In the genomic region with DNA sequence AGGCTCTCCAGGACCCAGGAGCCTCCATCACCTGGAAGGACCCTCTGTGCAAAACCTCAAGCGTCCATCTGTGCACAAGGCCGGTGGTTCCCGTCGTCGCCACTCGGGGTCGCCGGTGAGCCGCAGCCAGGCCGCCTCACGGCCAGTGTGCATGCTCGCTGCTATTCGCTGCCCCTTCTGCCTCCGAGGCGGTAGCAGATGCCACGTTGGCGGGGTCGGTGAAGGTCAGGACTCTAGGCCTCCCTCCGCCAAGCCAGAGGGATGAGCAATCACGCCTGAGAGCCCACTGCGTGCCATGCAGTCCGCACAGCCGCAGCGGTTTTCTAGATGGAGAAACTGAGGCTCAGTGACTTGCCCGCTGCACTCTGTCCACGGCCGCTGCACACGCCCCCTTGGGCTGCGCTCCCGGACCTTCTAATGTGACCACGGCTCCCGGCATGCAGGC, we compare ENCODE assay signal across 8 cellular contexts. TPM values are rescaled to one million over a fixed set of nuclear protein-coding genes. Genes with fewer than 3 reads are reported as not detected.
DNase-seq lines count a peak whose midpoint lies in the region; ATAC-seq, FAIRE-seq and TF ChIP-seq lines count a peak whose summit lies in the region.

No MANE protein-coding gene starts in this region.

- ATAC-seq in K562: peak; percentile 91
- no peak for ATAC-seq in HG03520 (IDR thresholded peaks at IDR 0.05; ENCODE audit: unreplicated experiment)

- POLR2A ChIA-PET in K562 (lab: Yijun Ruan, JAX): no interaction called here

- H3K9me3 ChIP-seq in Karpas-422 (ENCODE audit: low read length) (no peaks in the 10 kb centered on the region), K562 (replicated peaks; ENCODE audit: control insufficient read depth, insufficient read depth, low read depth, low read length) (no peaks in the 10 kb centered on the region), MG63 (no peaks in the 10 kb centered on the region)

- H3K4me1 ChIP-seq in Karpas-422 (ENCODE audit: low read length) (no peaks in the 10 kb centered on the region), K562 (replicated peaks in 1 of 2; ENCODE audit: control insufficient read depth in 2 of 2, insufficient read depth in 2 of 2, low read length in 2 of 2) (peaks cover 0 to 28% of the 10 kb centered on the region in 2 experiments; a peak in 2 of 5 replicates)

- FAIRE-seq in K562 (lab: Jason Lieb, UNC): peak; percentile 66

- H3K9ac ChIP-seq in Karpas-422 (ENCODE audit: low read length) (no peak overlapping the region), K562 (ENCODE audit: insufficient read depth in 1 of 2, low read depth in 2 of 2, low read length in 2 of 2) (peak overlapping the region in 1 of 2 experiments; percentile 62; a peak in 1 of 4 replicates)

- TF ChIP-seq RAD21 in K562 (CRISPR knock-in tag; conservative IDR thresholded peaks at IDR 0.05 in 1 of 2, IDR thresholded peaks at IDR 0.05 in 1 of 2): peak; percentile 85 to 92

- 13% methylated on average over 32 of the region's 32 CpGs for WGBS in K562 (ENCODE audit: insufficient coverage, low coverage, missing lambda C conversion rate)

- H2AFZ ChIP-seq in Karpas-422 (ENCODE audit: low read length) (no peak overlapping the region), K562 (ENCODE audit: low read depth, low read length) (peak overlapping the region; percentile 76)

- H3K9me1 ChIP-seq in K562 (ENCODE audit: control insufficient read depth, insufficient read depth, low read length): no peaks in the 10 kb centered on the region

- no peak overlapping the region for H3K27ac ChIP-seq in Karpas-422 (ENCODE audit: low read length)
- no peak overlapping the region for H3K27ac ChIP-seq in K562 (ENCODE audit: extremely low read depth, low read depth, low read length)

- H3K27me3 ChIP-seq in Karpas-422 (ENCODE audit: low read length) (no peaks in the 10 kb centered on the region), K562 (ENCODE audit: control insufficient read depth in 2 of 2, insufficient read depth in 2 of 2, low read length in 2 of 2) (peaks cover 0 to 5% of the 10 kb centered on the region in 2 experiments; a peak in 2 of 5 replicates), MG63 (no peaks in the 10 kb centered on the region)

- no peaks in the 10 kb centered on the region for H3K79me2 ChIP-seq in Karpas-422 (ENCODE audit: low read length)
- no peaks in the 10 kb centered on the region for H3K79me2 ChIP-seq in K562 (ENCODE audit: control insufficient read depth, insufficient read depth, low read length)

- TF ChIP-seq CTCF in K562 (IDR thresholded peaks at IDR 0.05 in 2 of 3, conservative IDR thresholded peaks at IDR 0.05 in 1 of 3; ENCODE audit: insufficient read depth in 2 of 3, low read depth in 1 of 3, low read length in 3 of 3): peak; percentile 97 to 98 (median 97)

- H3K4me3 ChIP-seq in Karpas-422 (ENCODE audit: low read length): no peak overlapping the region
- no peak overlapping the region for H3K4me3 ChIP-seq in K562
- no peak overlapping the region for H3K4me3 ChIP-seq in MG63

- H3K36me3 ChIP-seq in Karpas-422 (ENCODE audit: insufficient read depth, low read length) (no peaks in the 10 kb centered on the region), K562 (ENCODE audit: control insufficient read depth, insufficient read depth, low read length) (no peaks in the 10 kb centered on the region), MG63 (no peaks in the 10 kb centered on the region)

- DNase-seq in ELR (ENCODE audit: low read depth) (peak; percentile 62), Karpas-422 (peak; percentile 67), K562 (ENCODE audit: extremely low read depth in 1 of 4, low spot score in 3 of 4) (peak; percentile 77 to 91 (median 86)), middle frontal gyrus (ENCODE audit: extremely low spot score, low spot score) (peak; percentile 9), MG63 (no peak), NCI-H1694 (lab: John Stamatoyannopoulos, UW) (no peak), kidney glomerular epithelial cell (lab: John Stamatoyannopoulos, UW) (no peak)

- no peak for TF ChIP-seq POLR2A in K562 (conservative IDR thresholded peaks at IDR 0.05)

- intact Hi-C loops in K562 (cut with micrococcal nuclease): loop anchor here (5.0 kb wide), 1 partner anchor 816 kb away; no protein-coding TSS in a partner anchor

- no peak overlapping the region for H3K4me2 ChIP-seq in Karpas-422 (ENCODE audit: low read depth, low read length, poor library complexity, severe bottlenecking)
- H3K4me2 ChIP-seq in K562 (ENCODE audit: insufficient read depth, low read length): peak overlapping the region; percentile 35

- in situ Hi-C loops in K562 (cut with MboI): no loop called here

- H3K9me2 ChIP-seq in Karpas-422 (replicated peaks; ENCODE audit: insufficient read depth, low read length): no peaks in the 10 kb centered on the region

- TF ChIP-seq EP300 in K562 (IDR thresholded peaks at IDR 0.05; ENCODE audit: low read length): no peak

- no TSS peak for BruUV-seq in K562 (replicated peaks; lab: Mats Ljungman, UMichigan)

- CTCF ChIA-PET in K562 (lab: Yijun Ruan, JAX; ENCODE audit: low intra/inter-chr PET ratio): interaction anchor here (0.6 to 1.4 kb wide), 2 partner anchors 596 to 1419 kb away, joined by 3 to 10 read pairs; no protein-coding TSS in a partner anchor

- H4K20me1 ChIP-seq in Karpas-422 (ENCODE audit: insufficient read depth, low read depth, low read length) (no peaks in the 10 kb centered on the region), K562 (replicated peaks; ENCODE audit: control insufficient read depth, insufficient read depth, low read length) (0 out of 2 replicates have a peak, but pooled peaks cover 3% of the 10 kb centered on the region)

RNA-seq across cellular contexts. Expression of gene UPK3B, which starts 5.7 kb away (rescaled TPM):
- 0.26 TPM in 1 of 2 replicates, not detected in the other for total RNA-seq in Karpas-422 (2014; rRNA removed; shearing (Covaris generic); ENCODE audit: low replicate concordance)
- 2.2 TPM in 1 of 2 replicates, not detected in the other for total RNA-seq in K562 (2011; cell fraction: chromatin; rRNA removed; ENCODE audit: low replicate concordance)
- total RNA-seq in K562 (2011; cell fraction: nucleolus; rRNA removed): 1.7 and 1.8 TPM in 2 replicates
- not detected in 2 replicates for total RNA-seq in K562 (2011; cell fraction: nucleoplasm; rRNA removed)
- total RNA-seq in K562 (2014; rRNA removed) (not detected in 2 replicates), K562 (2014; rRNA removed; fragmentation: Illumina TruSeq; extraction: Trizol) (not detected in 2 replicates), K562 (2015; rRNA removed; fragmentation: Illumina TruSeq; extraction: Trizol) (not detected in 2 replicates), K562 (2021) (0.38 TPM in 1 of 2 replicates, not detected in the other)
- polyA plus RNA-seq in K562 (2011; rRNA removed) (not detected in 2 replicates), K562 (2014; fragmentation: Illumina TruSeq; extraction: Trizol) (not detected in 2 replicates), K562 (2014; fragmentation: Nextera tagmentation; extraction: Ambion mirVana) (not detected), K562 (2014; rRNA removed) (not detected in 2 replicates)
- not detected in 2 replicates for polyA plus RNA-seq in K562 (2011; cell fraction: cytosol; rRNA removed)
- polyA plus RNA-seq in K562 (2011; cell fraction: nucleus; rRNA removed): not detected in 2 replicates
- polyA plus RNA-seq in K562 (2012): not detected in 2 replicates
- polyA minus RNA-seq in K562 (2011; rRNA and poly(A)+ RNA removed): not detected in 2 replicates
- polyA minus RNA-seq in K562 (2011; cell fraction: cytosol; rRNA and poly(A)+ RNA removed): not detected in 2 replicates
- not detected in 2 replicates for polyA minus RNA-seq in K562 (2011; cell fraction: nucleus; rRNA and poly(A)+ RNA removed)
- total RNA-seq in MG63 (2014; rRNA removed; shearing (Covaris generic); ENCODE audit: low replicate concordance): not detected in 2 replicates

RNA-seq across cellular contexts. Expression of gene SPDYE16, which starts 27.1 kb away (rescaled TPM):
- not detected in 2 replicates for total RNA-seq in Karpas-422 (2014; rRNA removed; shearing (Covaris generic); ENCODE audit: low replicate concordance)
- 0.28 and 0.77 TPM in 2 replicates for total RNA-seq in K562 (2011; cell fraction: chromatin; rRNA removed; ENCODE audit: low replicate concordance)
- total RNA-seq in K562 (2011; cell fraction: nucleolus; rRNA removed): 0.39 TPM in 1 of 2 replicates, not detected in the other
- 0.22 TPM in 1 of 2 replicates, not detected in the other for total RNA-seq in K562 (2011; cell fraction: nucleoplasm; rRNA removed)
- not detected in 2 replicates for total RNA-seq in K562 (2014; rRNA removed)
- not detected in 2 replicates for total RNA-seq in K562 (2014; rRNA removed; fragmentation: Illumina TruSeq; extraction: Trizol)
- total RNA-seq in K562 (2015; rRNA removed; fragmentation: Illumina TruSeq; extraction: Trizol): not detected in 2 replicates
- 0.13 TPM in 1 of 2 replicates, not detected in the other for total RNA-seq in K562 (2021)
- 0.04 TPM in 1 of 2 replicates, not detected in the other for polyA plus RNA-seq in K562 (2011; rRNA removed)
- polyA plus RNA-seq in K562 (2011; cell fraction: cytosol; rRNA removed): not detected in 2 replicates
- 0.03 and 0.17 TPM in 2 replicates for polyA plus RNA-seq in K562 (2011; cell fraction: nucleus; rRNA removed)
- 0.20 and 0.46 TPM in 2 replicates for polyA plus RNA-seq in K562 (2012)
- polyA plus RNA-seq in K562 (2014; fragmentation: Illumina TruSeq; extraction: Trizol): 0.06 TPM in 2 replicates
- under 1 TPM; 0.04 to 0.06 TPM for polyA plus RNA-seq in K562 (2014; fragmentation: Nextera tagmentation; extraction: Ambion mirVana)
- polyA plus RNA-seq in K562 (2014; rRNA removed): not detected in 2 replicates
- polyA minus RNA-seq in K562 (2011; rRNA and poly(A)+ RNA removed): 0.15 TPM in 1 of 2 replicates, not detected in the other
- polyA minus RNA-seq in K562 (2011; cell fraction: cytosol; rRNA and poly(A)+ RNA removed): not detected in 2 replicates
- 0.27 TPM in 1 of 2 replicates, not detected in the other for polyA minus RNA-seq in K562 (2011; cell fraction: nucleus; rRNA and poly(A)+ RNA removed)
- not detected in 2 replicates for total RNA-seq in MG63 (2014; rRNA removed; shearing (Covaris generic); ENCODE audit: low replicate concordance)

RNA-seq across cellular contexts. Expression of gene DTX2, which starts 54.5 kb away (rescaled TPM):
- total RNA-seq in Karpas-422 (2014; rRNA removed; shearing (Covaris generic); ENCODE audit: low replicate concordance): 17.0 and 26.5 TPM in 2 replicates
- 39.4 and 79.0 TPM in 2 replicates for total RNA-seq in K562 (2011; cell fraction: chromatin; rRNA removed; ENCODE audit: low replicate concordance)
- 31.7 and 39.9 TPM in 2 replicates for total RNA-seq in K562 (2011; cell fraction: nucleolus; rRNA removed)
- 27.0 and 30.3 TPM in 2 replicates for total RNA-seq in K562 (2011; cell fraction: nucleoplasm; rRNA removed)
- 14.9 and 20.4 TPM in 2 replicates for total RNA-seq in K562 (2014; rRNA removed)
- 2.5 and 4.8 TPM in 2 replicates for total RNA-seq in K562 (2014; rRNA removed; fragmentation: Illumina TruSeq; extraction: Trizol)
- 8.3 and 9.9 TPM in 2 replicates for total RNA-seq in K562 (2015; rRNA removed; fragmentation: Illumina TruSeq; extraction: Trizol)
- 25.2 and 31.5 TPM in 2 replicates for total RNA-seq in K562 (2021)
- 3.4 and 5.6 TPM in 2 replicates for polyA plus RNA-seq in K562 (2011; rRNA removed)
- polyA plus RNA-seq in K562 (2011; cell fraction: cytosol; rRNA removed): 5.9 and 13.5 TPM in 2 replicates
- 20.0 and 31.0 TPM in 2 replicates for polyA plus RNA-seq in K562 (2011; cell fraction: nucleus; rRNA removed)
- 15.4 and 44.4 TPM in 2 replicates for polyA plus RNA-seq in K562 (2012)
- polyA plus RNA-seq in K562 (2014; fragmentation: Illumina TruSeq; extraction: Trizol): 9.8 and 18.3 TPM in 2 replicates
- under 1 TPM; 0.20 to 0.57 TPM for polyA plus RNA-seq in K562 (2014; fragmentation: Nextera tagmentation; extraction: Ambion mirVana)
- 12.2 and 15.5 TPM in 2 replicates for polyA plus RNA-seq in K562 (2014; rRNA removed)
- polyA minus RNA-seq in K562 (2011; rRNA and poly(A)+ RNA removed): 3.7 and 4.3 TPM in 2 replicates
- 21.2 and 26.6 TPM in 2 replicates for polyA minus RNA-seq in K562 (2011; cell fraction: cytosol; rRNA and poly(A)+ RNA removed)
- 8.5 and 10.3 TPM in 2 replicates for polyA minus RNA-seq in K562 (2011; cell fraction: nucleus; rRNA and poly(A)+ RNA removed)
- 1.2 and 8.0 TPM in 2 replicates for total RNA-seq in MG63 (2014; rRNA removed; shearing (Covaris generic); ENCODE audit: low replicate concordance)

Comparison
In these comparisons a context has a peak if more than half of its experiments do, and no peak if none do; other contexts are left out.
1. DNase-seq: peak in ELR (single experiment), Karpas-422 (single experiment), K562 (4 of 4) and middle frontal gyrus (single experiment); none in MG63 (single experiment), NCI-H1694 (single experiment) and kidney glomerular epithelial cell (single experiment).